6 cellular contexts compared by ENCODE assay signal in the genomic region with DNA sequence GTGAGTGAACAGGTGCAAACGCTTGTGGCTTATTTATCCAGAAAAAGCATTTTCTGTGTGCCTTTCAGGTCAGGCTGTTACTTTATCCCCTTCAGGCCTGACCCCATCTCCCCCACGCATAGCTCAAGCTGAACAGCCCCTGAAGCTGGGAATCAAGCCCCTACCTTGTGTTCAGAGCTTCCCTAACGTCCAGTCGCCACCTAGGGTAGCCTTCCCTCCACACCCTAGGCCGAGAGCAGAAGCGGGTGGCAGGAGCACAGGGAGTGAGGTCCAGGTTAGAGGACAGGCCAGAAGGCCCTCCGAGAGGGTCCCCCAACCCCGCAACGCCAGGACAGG. TPM values are rescaled to one million over a fixed set of nuclear protein-coding genes. Genes with fewer than 3 reads are reported as not detected.
A peak's percentile ranks its signal among the peaks of the same experiment; 100 is the strongest.
DNase-seq lines count a peak whose midpoint lies in the region; ATAC-seq and TF ChIP-seq lines count a peak whose summit lies in the region.

No MANE protein-coding gene starts in this region.

- no peak for DNase-seq in MM.1S
- no peak for DNase-seq in endothelial cell (ENCODE audit: low spot score)
- DNase-seq in skeletal muscle cell (ENCODE audit: low read depth) = no peak
- DNase-seq in AG08395 (ENCODE audit: low spot score) = no peak
- DNase-seq in central memory CD4-positive, alpha-beta T cell = no peak

- no peaks in the 10 kb centered on the region for H3K9me2 ChIP-seq in MM.1S (replicated peaks; ENCODE audit: insufficient read depth, low read length)

- H3K27me3 Mint-ChIP-seq in endothelial cell (ENCODE audit: unreplicated experiment) = peaks cover 14% of the 10 kb centered on the region

- H3K27ac ChIP-seq in MM.1S (ENCODE audit: low read length) = no peak overlapping the region

- H3K4me1 Mint-ChIP-seq in endothelial cell (ENCODE audit: unreplicated experiment) = peaks cover 14% of the 10 kb centered on the region

- H2AFZ ChIP-seq in MM.1S (ENCODE audit: low read length) = peak overlapping the region; percentile 62

- H3K9ac ChIP-seq in MM.1S (ENCODE audit: low read length) = peak overlapping the region; percentile 43; the same call in 1 of the 2 replicates

- H3K4me3 ChIP-seq in MM.1S (ENCODE audit: low read length) = peak overlapping the region; percentile 65
- H3K4me3 ChIP-seq in skeletal muscle cell (ENCODE audit: low read depth, low read length) = peak overlapping the region; percentile 72

- no peaks in the 10 kb centered on the region for H4K20me1 ChIP-seq in MM.1S (ENCODE audit: insufficient read depth, low read length)

- no peaks in the 10 kb centered on the region; the same call in 1 of the 2 replicates for H3F3A ChIP-seq in MM.1S (ENCODE audit: insufficient read depth, low read length)

- no peak for ATAC-seq in HG03135 (IDR thresholded peaks at IDR 0.05; ENCODE audit: unreplicated experiment)

- H3K27me3 ChIP-seq in MM.1S (replicated peaks; ENCODE audit: insufficient read depth, low read length) = 0 out of 2 replicates have a peak, but pooled peaks cover 3% of the 10 kb centered on the region

- H3K4me3 Mint-ChIP-seq in endothelial cell (ENCODE audit: unreplicated experiment) = peak overlapping the region; percentile 76

- H3K9me3 Mint-ChIP-seq in endothelial cell (ENCODE audit: unreplicated experiment) = no peaks in the 10 kb centered on the region

- no peak overlapping the region for H3K27ac Mint-ChIP-seq in endothelial cell (ENCODE audit: unreplicated experiment)

- TF ChIP-seq CTCF in MM.1S (IDR thresholded peaks at IDR 0.05; ENCODE audit: low read length) (no peak), endothelial cell (IDR thresholded peaks at IDR 0.05; ENCODE audit: unreplicated experiment) (no peak)

- H3K79me2 ChIP-seq in MM.1S (ENCODE audit: low read length) = no peaks in the 10 kb centered on the region

- H3K4me2 ChIP-seq in MM.1S (ENCODE audit: low read depth, low read length) = peak overlapping the region; percentile 100

- no peaks in the 10 kb centered on the region for H3K9me3 ChIP-seq in MM.1S (replicated peaks; ENCODE audit: insufficient read depth, low read length)

- no peaks in the 10 kb centered on the region for H3K4me1 ChIP-seq in MM.1S (ENCODE audit: low read length)

- H3K36me3 Mint-ChIP-seq in endothelial cell (ENCODE audit: low read depth, unreplicated experiment) = no peaks in the 10 kb centered on the region

- no peaks in the 10 kb centered on the region for H3K36me3 ChIP-seq in MM.1S (replicated peaks; ENCODE audit: insufficient read depth, low read length)

RNA-seq across cellular contexts. Expression of gene SEMA4G, which starts 0.5 kb away (rescaled TPM):
- total RNA-seq in endothelial cell (ENCODE audit: unreplicated experiment) = 8.0 TPM

RNA-seq across cellular contexts. Expression of gene MRPL43, which starts 18.5 kb away (rescaled TPM):
- 51.8 TPM for total RNA-seq in endothelial cell (ENCODE audit: unreplicated experiment)

RNA-seq across cellular contexts. Expression of gene TWNK, which starts 18.5 kb away (rescaled TPM):
- 10.5 TPM for total RNA-seq in endothelial cell (ENCODE audit: unreplicated experiment)

RNA-seq across cellular contexts. Expression of gene LZTS2, which starts 30.8 kb away (rescaled TPM):
- 52.2 TPM for total RNA-seq in endothelial cell (ENCODE audit: unreplicated experiment)

RNA-seq across cellular contexts. Expression of gene SLF2, which starts 56.0 kb away (rescaled TPM):
- 31.2 TPM for total RNA-seq in endothelial cell (ENCODE audit: unreplicated experiment)
